Comparison of ENCODE assay signal across 9 cellular contexts in the genomic region with DNA sequence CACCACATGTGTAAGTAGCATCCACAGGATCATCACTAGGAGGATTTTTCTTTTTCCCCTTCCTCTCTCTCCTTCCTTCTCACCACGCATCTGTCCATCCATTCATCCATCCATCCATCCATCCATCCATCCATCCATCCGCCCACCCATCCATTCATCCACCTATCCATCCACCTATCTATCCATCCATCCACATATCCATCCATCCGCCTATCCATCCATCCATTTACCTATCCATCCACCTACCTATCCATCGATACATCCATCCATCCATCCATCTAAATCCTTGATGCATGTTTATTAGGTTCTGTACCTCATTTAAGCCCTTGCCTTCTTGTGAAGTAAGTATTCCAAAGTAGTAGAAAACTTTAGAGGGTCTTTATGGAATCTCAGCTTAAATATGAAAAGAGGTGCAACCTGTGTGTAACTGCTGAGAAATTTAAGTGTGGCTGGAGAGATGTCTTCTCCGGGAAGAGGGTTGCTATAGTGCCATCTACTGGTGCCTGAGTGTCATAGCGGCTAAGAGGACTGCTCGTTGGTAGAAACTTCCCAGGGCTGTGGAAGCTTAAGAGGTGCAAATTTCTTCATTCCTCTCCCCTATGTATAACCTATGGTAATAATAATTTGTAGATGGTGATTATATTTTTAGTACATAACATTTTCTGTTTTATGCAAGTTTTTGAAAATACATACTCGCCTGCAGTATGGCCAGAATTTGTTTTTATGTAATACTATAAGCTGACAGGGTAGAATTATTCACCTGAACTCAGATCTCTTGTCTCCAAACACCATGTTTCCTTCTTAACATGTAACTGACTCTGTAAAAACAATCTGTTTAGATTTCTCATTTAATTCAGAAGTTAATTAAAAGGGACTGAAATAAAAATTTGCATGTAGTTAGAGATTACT. TPM values are rescaled to one million over a fixed set of nuclear protein-coding genes. Genes with fewer than 3 reads are reported as not detected.
DNase-seq lines count a peak whose midpoint lies in the region; ATAC-seq, FAIRE-seq and TF ChIP-seq lines count a peak whose summit lies in the region.
"Had no signal": no experiment of that assay in that cellular context is flagged by ENCODE, and none has a peak within 500 bp of the region (broad histone marks: within the 10 kb centered on the region; RNA-seq: fewer than 3 reads in every experiment).

No MANE protein-coding gene starts in this region.

- H3K4me3 ChIP-seq in AG04450 (ENCODE audit: low read depth, low read length) (no peak overlapping the region), GM12875 (ENCODE audit: low read depth, low read length) (no peak overlapping the region)

- peaks cover 2% of the 10 kb centered on the region for H3K27me3 ChIP-seq in AG04450 (ENCODE audit: control insufficient read depth, insufficient read depth, low read length)

- DNase-seq in AG04450 (ENCODE audit: low read depth, low spot score) (peak; percentile 16), NCI-H2029 (lab: John Stamatoyannopoulos, UW) (peak; percentile 23), dermis microvascular lymphatic vessel endothelial cell (ENCODE audit: low read depth in 2 of 2) (peak; percentile 24 to 55), medulla oblongata (ENCODE audit: extremely low spot score) (peak; percentile 71), substantia nigra (lab: John Stamatoyannopoulos, UW) (peak in 25 of 49 donors; percentile 0 to 56 (median 7))

- POLR2A ChIA-PET in AG04450 (lab: Yijun Ruan, JAX): no interaction called here

- CTCF ChIA-PET in AG04450 (lab: Charles Lee): interaction anchor here (0.5 to 3.3 kb wide), 42 partner anchors 8 to 1166 kb away, joined by 3 to 38 read pairs (median 4); a partner anchor contains a TSS

- peak; percentile 81 for FAIRE-seq in TTC549 (lab: Jason Lieb, UNC)
- FAIRE-seq: islet of Langerhans had no signal

- TF ChIP-seq CTCF in AG04450 (IDR thresholded peaks at IDR 0.05; ENCODE audit: low read depth, low read length) (peak; percentile 97), GM12875 (IDR thresholded peaks at IDR 0.05; ENCODE audit: borderline replicate concordance, insufficient read depth, low read depth, low read length) (peak; percentile 84)

- no peaks in the 10 kb centered on the region for H3K9me3 ChIP-seq in AG04450 (ENCODE audit: control insufficient read depth, insufficient read depth, low read length)

- no peak for ATAC-seq in HG03520 (IDR thresholded peaks at IDR 0.05; ENCODE audit: unreplicated experiment)

- no peak overlapping the region for H3K27ac ChIP-seq in AG04450 (ENCODE audit: low read depth, low read length)
- H3K27ac ChIP-seq in substantia nigra (ENCODE audit: low read depth, low read length, poor library complexity, severe bottlenecking): no peak overlapping the region

RNA-seq across cellular contexts. Expression of a gene that starts 46.0 kb away (rescaled TPM):
- polyA plus RNA-seq in AG04450 (2011; rRNA removed): not detected in 2 replicates
- polyA minus RNA-seq in AG04450 (2011; rRNA and poly(A)+ RNA removed): not detected in 2 replicates
- not detected in 2 replicates for total RNA-seq in dermis microvascular lymphatic vessel endothelial cell

Comparison
In these comparisons a context has a peak if more than half of its experiments do, and no peak if none do; other contexts are left out.
1. DNase-seq: peak in every context shown above with its lines; median percentile 71 in medulla oblongata; 40 in dermis microvascular lymphatic vessel endothelial cell; 23 in NCI-H2029; 16 in AG04450; 7 in substantia nigra.